Comparison of ENCODE assay signal across 8 cellular contexts in the genomic region with DNA sequence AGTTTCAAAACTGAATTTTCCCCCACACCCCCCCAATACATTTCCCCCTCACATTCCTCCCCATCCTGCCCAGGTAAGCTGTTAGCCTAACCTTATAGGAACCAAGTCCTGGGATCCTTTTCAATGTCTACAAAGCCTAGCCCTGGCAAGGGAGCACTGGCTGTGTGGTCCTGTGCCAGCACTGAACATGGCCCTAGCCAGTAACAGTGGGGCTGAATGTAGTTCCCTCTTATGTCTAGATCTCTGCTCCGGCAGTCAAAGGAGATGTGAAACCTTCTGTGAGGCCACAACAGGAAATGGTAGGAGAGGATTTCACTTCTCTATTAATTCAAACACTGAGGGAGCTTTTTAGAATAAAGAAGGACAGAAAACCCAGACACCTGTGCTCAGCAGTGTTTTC. TPM values are rescaled to one million over a fixed set of nuclear protein-coding genes. Genes with fewer than 3 reads are reported as not detected.
DNase-seq lines count a peak whose midpoint lies in the region; ATAC-seq and TF ChIP-seq lines count a peak whose summit lies in the region.

No MANE protein-coding gene starts in this region.

- no CpG with 5 or more reads among the region's 1 CpG for WGBS in IMR-90 (ENCODE audit: extremely low coverage in 2 of 2, insufficient read length in 1 of 2), 2 experiments

- peak overlapping the region; percentile 79 for H2BK120ac ChIP-seq in IMR-90 (ENCODE audit: low read depth, low read length)

- H3K9ac ChIP-seq in IMR-90 (ENCODE audit: low read depth, low read length) (no peak overlapping the region), skeletal muscle tissue (ENCODE audit: low read depth in 1 of 3, low read length in 3 of 3) (no peak overlapping the region)

- no peak for TF ChIP-seq POLR2A in IMR-90 (IDR thresholded peaks at IDR 0.05; ENCODE audit: low read depth, low read length)

- peak in 4 of 5 donors; percentile 41 to 51 (median 47) for DNase-seq in CD4-positive, alpha-beta memory T cell
- DNase-seq in IMR-90 (no peak), DMS114 treated with DMSO at 0.1 percent for 48 hours (lab: John Stamatoyannopoulos, UW; ENCODE audit: unreplicated experiment) (no peak), GM23338 (ENCODE audit: low spot score) (no peak), T1000 (lab: John Stamatoyannopoulos, UW) (no peak)
- DNase-seq in activated T-cell treated with anti-CD3 and anti-CD28 coated beads, Interleukin-2, amount 50 U/mL, for 72 hours = peak; percentile 39 to 45

- peak overlapping the region; percentile 37 for H2AFZ ChIP-seq in IMR-90 (replicated peaks; ENCODE audit: low read length, poor library complexity)
- H2AFZ ChIP-seq in GM23338 = no peak overlapping the region

- no peaks in the 10 kb centered on the region for H3K36me3 ChIP-seq in CD4-positive, alpha-beta memory T cell (ENCODE audit: insufficient read depth, low read length)
- H3K36me3 ChIP-seq in IMR-90 (ENCODE audit: control insufficient read depth, insufficient read depth, low read length) = no peaks in the 10 kb centered on the region
- no peaks in the 10 kb centered on the region for H3K36me3 ChIP-seq in skeletal muscle tissue (ENCODE audit: control insufficient read depth in 3 of 3, insufficient read depth in 3 of 3, low read length in 3 of 3)
- H3K36me3 ChIP-seq in GM23338 (ENCODE audit: insufficient read depth) = no peaks in the 10 kb centered on the region

- H3K4me2 ChIP-seq in IMR-90 (ENCODE audit: low read depth, low read length) = no peak overlapping the region
- no peak overlapping the region for H3K4me2 ChIP-seq in GM23338

- H3K27ac Mint-ChIP-seq in CD4-positive, alpha-beta memory T cell = peak overlapping the region; percentile 84 to 98 (median 91)
- H3K27ac Mint-ChIP-seq in activated T-cell treated with anti-CD3 and anti-CD28 coated beads, Interleukin-2, amount 50 U/mL, for 72 hours = peak overlapping the region; percentile 86
- no peak overlapping the region for H3K27ac Mint-ChIP-seq in GM23338

- H3K9me2 ChIP-seq in GM23338 (ENCODE audit: insufficient read depth) = no peaks in the 10 kb centered on the region

- peak overlapping the region; percentile 78 to 93 (median 87) for H3K4me3 Mint-ChIP-seq in CD4-positive, alpha-beta memory T cell
- peak overlapping the region; percentile 87 to 90 for H3K4me3 Mint-ChIP-seq in activated T-cell treated with anti-CD3 and anti-CD28 coated beads, Interleukin-2, amount 50 U/mL, for 72 hours
- H3K4me3 Mint-ChIP-seq in GM23338 = no peak overlapping the region

- H3K4me1 ChIP-seq in CD4-positive, alpha-beta memory T cell (ENCODE audit: insufficient read depth, low read length) = peaks cover 57% of the 10 kb centered on the region
- peaks cover 9% of the 10 kb centered on the region for H3K4me1 ChIP-seq in IMR-90 (ENCODE audit: control insufficient read depth, insufficient read depth, low read length)
- peaks cover 0 to 11% (median 8%) of the 10 kb centered on the region in 3 donors for H3K4me1 ChIP-seq in skeletal muscle tissue (ENCODE audit: control insufficient read depth in 3 of 3, insufficient read depth in 3 of 3, low read length in 3 of 3)
- H3K4me1 ChIP-seq in GM23338 (ENCODE audit: insufficient read depth) = 0 out of 2 replicates have a peak, but pooled peaks cover 6% of the 10 kb centered on the region

- in situ Hi-C loops in IMR-90 (cut with MboI; ENCODE audit: low sequenced_read_pairs) = no loop called here

- no peaks in the 10 kb centered on the region for H3F3A ChIP-seq in GM23338 (replicated peaks; ENCODE audit: low read depth)

- POLR2A ChIA-PET in CD4-positive, alpha-beta memory T cell (lab: Charles Lee; ENCODE audit: partially characterized antibody) = interaction anchor here (0.6 to 15.8 kb wide), 7 partner anchors 8 to 804 kb away, joined by 3 to 698 read pairs (median 12); a partner anchor contains a TSS
- POLR2A ChIA-PET in IMR-90 (lab: Charles Lee; ENCODE audit: unreplicated experiment) = interaction anchor here (1.2 kb wide), 1 partner anchor 28 kb away, joined by 5 read pairs; no protein-coding TSS in a partner anchor

- no peaks in the 10 kb centered on the region for H3K9me3 Mint-ChIP-seq in CD4-positive, alpha-beta memory T cell
- peaks cover 0 to 1% of the 10 kb centered on the region in 2 donors for H3K9me3 Mint-ChIP-seq in activated T-cell treated with anti-CD3 and anti-CD28 coated beads, Interleukin-2, amount 50 U/mL, for 72 hours
- H3K9me3 Mint-ChIP-seq in GM23338 = no peaks in the 10 kb centered on the region

- H3K27me3 ChIP-seq in CD4-positive, alpha-beta memory T cell (ENCODE audit: insufficient read depth, low read length) = no peaks in the 10 kb centered on the region
- H3K27me3 ChIP-seq in IMR-90 (ENCODE audit: control insufficient read depth, insufficient read depth, low read length) (no peaks in the 10 kb centered on the region), skeletal muscle tissue (ENCODE audit: control insufficient read depth in 3 of 3, insufficient read depth in 3 of 3, low read length in 3 of 3) (no peaks in the 10 kb centered on the region), GM23338 (ENCODE audit: insufficient read depth) (no peaks in the 10 kb centered on the region)

- peak overlapping the region in 1 of 2 donors; percentile 33 for H3K4me3 ChIP-seq in CD4-positive, alpha-beta memory T cell (ENCODE audit: low read length in 2 of 2)
- H3K4me3 ChIP-seq in IMR-90 (ENCODE audit: insufficient read depth, low read depth, low read length) (no peak overlapping the region), skeletal muscle tissue (ENCODE audit: low read length in 3 of 3) (no peak overlapping the region), GM23338 (no peak overlapping the region)

- BruUV-seq in IMR-90 (replicated peaks; lab: Mats Ljungman, UMichigan) = no TSS peak

- no peak overlapping the region for H3K23ac ChIP-seq in IMR-90 (ENCODE audit: low read depth, low read length)

- H2BK5ac ChIP-seq in IMR-90 (ENCODE audit: low read depth, low read length, poor library complexity, severe bottlenecking) = peak overlapping the region; percentile 61

- H4K20me1 ChIP-seq in IMR-90 (ENCODE audit: insufficient read depth, low read length) (no peaks in the 10 kb centered on the region), GM23338 (replicated peaks; ENCODE audit: insufficient read depth) (no peaks in the 10 kb centered on the region)

- peak overlapping the region; percentile 82; the same call in 2 of the 3 replicates for H2BK15ac ChIP-seq in IMR-90 (ENCODE audit: low read depth, low read length)

- peaks cover 6% of the 10 kb centered on the region for H3K9me1 ChIP-seq in IMR-90 (ENCODE audit: insufficient read depth, low read length)

- H3K14ac ChIP-seq in IMR-90 (replicated peaks; ENCODE audit: low read depth, low read length) = peak overlapping the region; percentile 79; the same call in 1 of the 2 replicates

- peak overlapping the region; percentile 43 for H3K27ac ChIP-seq in CD4-positive, alpha-beta memory T cell (ENCODE audit: low read depth, low read length)
- H3K27ac ChIP-seq in IMR-90 (ENCODE audit: insufficient read depth, low read length) = 0 out of 2 replicates have a peak overlapping the region, but pooled peaks have one; percentile 4
- H3K27ac ChIP-seq in skeletal muscle tissue (ENCODE audit: low read depth, low read length) = peak overlapping the region; percentile 39
- no peak overlapping the region for H3K27ac ChIP-seq in GM23338 (ENCODE audit: low read depth)

- H3K4ac ChIP-seq in IMR-90 (ENCODE audit: low read depth, low read length) = peak overlapping the region; percentile 69

- H3K79me1 ChIP-seq in IMR-90 (ENCODE audit: low read depth in 1 of 2, low read length in 2 of 2) = no peaks in the 10 kb centered on the region

- ATAC-seq in GM19463 (IDR thresholded peaks at IDR 0.05; ENCODE audit: unreplicated experiment) (peak; percentile 36), IMR-90 (ENCODE audit: low read depth) (no peak), GM23338 (no peak)
- peak; percentile 43 to 53 for ATAC-seq in activated T-cell treated with anti-CD3 and anti-CD28 coated beads, Interleukin-2, amount 50 U/mL, for 72 hours (replicated peaks in 1 of 2)

- H3K9me3 ChIP-seq in CD4-positive, alpha-beta memory T cell (ENCODE audit: control insufficient read depth in 1 of 2, low read length in 2 of 2) = no peaks in the 10 kb centered on the region
- H3K9me3 ChIP-seq in IMR-90 (ENCODE audit: control insufficient read depth, insufficient read depth, low read length) (no peaks in the 10 kb centered on the region), skeletal muscle tissue (ENCODE audit: control insufficient read depth in 3 of 3, low read length in 3 of 3) (no peaks in the 10 kb centered on the region)

- H4K91ac ChIP-seq in IMR-90 (ENCODE audit: insufficient read depth, low read depth, low read length) = peak overlapping the region; percentile 88

- peak overlapping the region; percentile 73; the same call in 1 of the 2 replicates for H3K18ac ChIP-seq in IMR-90 (ENCODE audit: low read depth, low read length)

- peak overlapping the region in 1 of 2 experiments; percentile 11; a peak in 1 of 4 replicates for H4K8ac ChIP-seq in IMR-90 (ENCODE audit: low read depth in 2 of 2, low read length in 2 of 2)

- H3K4me1 Mint-ChIP-seq in CD4-positive, alpha-beta memory T cell = peaks cover 47 to 72% (median 56%) of the 10 kb centered on the region in 4 donors
- peaks cover 69% of the 10 kb centered on the region for H3K4me1 Mint-ChIP-seq in activated T-cell treated with anti-CD3 and anti-CD28 coated beads, Interleukin-2, amount 50 U/mL, for 72 hours (ENCODE audit: low read depth)
- peaks cover 19% of the 10 kb centered on the region for H3K4me1 Mint-ChIP-seq in GM23338

- TF ChIP-seq CTCF in IMR-90 (conservative IDR thresholded peaks at IDR 0.05; ENCODE audit: low read depth, low read length) (no peak), GM23338 (conservative IDR thresholded peaks at IDR 0.05; ENCODE audit: low read depth in 2 of 2) (no peak)

- H2AK9ac ChIP-seq in IMR-90 (replicated peaks; ENCODE audit: low read depth, low read length, poor library complexity) = no peak overlapping the region

- no peak overlapping the region for H3K56ac ChIP-seq in IMR-90 (ENCODE audit: extremely low read depth, insufficient read depth, low read length)

- no peaks in the 10 kb centered on the region for H3K36me3 Mint-ChIP-seq in CD4-positive, alpha-beta memory T cell
- peaks cover 0 to 2% of the 10 kb centered on the region in 2 donors for H3K36me3 Mint-ChIP-seq in activated T-cell treated with anti-CD3 and anti-CD28 coated beads, Interleukin-2, amount 50 U/mL, for 72 hours (ENCODE audit: insufficient read depth in 2 of 2)
- H3K36me3 Mint-ChIP-seq in GM23338 (ENCODE audit: low read depth) = no peaks in the 10 kb centered on the region

- intact Hi-C loops in CD4-positive, alpha-beta memory T cell (cut with micrococcal nuclease) = loop anchor here (1.0 kb wide), 1 partner anchor 9 kb away; a partner anchor contains a TSS
- intact Hi-C loops in IMR-90 (cut with micrococcal nuclease) = no loop called here

- CTCF ChIA-PET in CD4-positive, alpha-beta memory T cell (lab: Charles Lee; ENCODE audit: partially characterized antibody) = interaction anchor here (0.8 to 15.9 kb wide), 8 partner anchors 9 to 106 kb away, joined by 3 to 631 read pairs (median 21); a partner anchor contains a TSS
- CTCF ChIA-PET in IMR-90 (lab: Yijun Ruan, JAX) = interaction anchor here (0.7 to 3.3 kb wide), 3 partner anchors 9 to 40 kb away, joined by 3 to 18 read pairs (median 4); a partner anchor contains a TSS

- H2AK5ac ChIP-seq in IMR-90 (ENCODE audit: low read depth, low read length) = peak overlapping the region; percentile 65; the same call in 1 of the 2 replicates

- no peaks in the 10 kb centered on the region for H3K27me3 Mint-ChIP-seq in CD4-positive, alpha-beta memory T cell
- H3K27me3 Mint-ChIP-seq in activated T-cell treated with anti-CD3 and anti-CD28 coated beads, Interleukin-2, amount 50 U/mL, for 72 hours (ENCODE audit: low read depth) = no peaks in the 10 kb centered on the region
- peaks cover 2% of the 10 kb centered on the region for H3K27me3 Mint-ChIP-seq in GM23338 (ENCODE audit: insufficient read depth, low read depth, poor library complexity)

- peak overlapping the region; percentile 55 for H4K5ac ChIP-seq in IMR-90 (ENCODE audit: low read depth, low read length)

- dilution Hi-C loops in IMR-90 (cut with HindIII; ENCODE audit: low sequenced_read_pairs, unreplicated experiment) = no loop called here

- H2BK20ac ChIP-seq in IMR-90 (ENCODE audit: low read depth, low read length) = peak overlapping the region; percentile 88

- no peaks in the 10 kb centered on the region for H3K79me2 ChIP-seq in GM23338 (replicated peaks; ENCODE audit: insufficient read depth)

- TF ChIP-seq RAD21 in IMR-90 (IDR thresholded peaks at IDR 0.05; ENCODE audit: low read length) = no peak

RNA-seq across cellular contexts. Expression of a gene that starts 3.4 kb away (rescaled TPM):
- total RNA-seq in CD4-positive, alpha-beta memory T cell = 1 to 10 TPM; 7.9 to 8.1 TPM
- 10 to 100 TPM in 1 of 2 donors, 1 to 10 TPM in 1; 7.6 to 15.5 TPM for polyA plus RNA-seq in CD4-positive, alpha-beta memory T cell
- 0.18 and 0.28 TPM in 2 replicates for total RNA-seq in IMR-90 (2012; rRNA removed)
- 0.19 and 0.20 TPM in 2 replicates for polyA plus RNA-seq in IMR-90 (2012; rRNA removed)
- 0.10 and 0.18 TPM in 2 replicates for polyA plus RNA-seq in IMR-90 (2012; cell fraction: cytosol; rRNA removed)
- 0.14 and 0.15 TPM in 2 replicates for polyA plus RNA-seq in IMR-90 (2012; cell fraction: nucleus; rRNA removed; ENCODE audit: low replicate concordance)
- 1 to 10 TPM; 3.4 to 3.6 TPM for total RNA-seq in activated T-cell treated with anti-CD3 and anti-CD28 coated beads, Interleukin-2, amount 50 U/mL, for 72 hours
- total RNA-seq in skeletal muscle tissue = 6.3 TPM
- 1.3 and 1.6 TPM in 2 replicates for total RNA-seq in GM23338 (2014; rRNA removed; shearing (Covaris generic))
- 0.70 and 1.4 TPM in 2 replicates for polyA plus RNA-seq in GM23338 (2016; fragmentation: Nextera tagmentation; extraction: Ambion mirVana)

RNA-seq across cellular contexts. Expression of a gene that starts 8.6 kb away (rescaled TPM):
- total RNA-seq in CD4-positive, alpha-beta memory T cell = 10 to 100 TPM in 1 of 2 experiments, 1 to 10 TPM in 1; 8.5 to 10.2 TPM
- polyA plus RNA-seq in CD4-positive, alpha-beta memory T cell = 10 to 100 TPM in 1 of 2 donors, 1 to 10 TPM in 1; 8.1 to 26.0 TPM
- total RNA-seq in IMR-90 (2012; rRNA removed) (1.7 and 2.3 TPM in 2 replicates), skeletal muscle tissue (6.3 TPM)
- polyA plus RNA-seq in IMR-90 (2012; rRNA removed) (8.3 and 8.4 TPM in 2 replicates), GM23338 (2016; fragmentation: Nextera tagmentation; extraction: Ambion mirVana) (6.2 and 8.1 TPM in 2 replicates)
- polyA plus RNA-seq in IMR-90 (2012; cell fraction: cytosol; rRNA removed) = 9.0 and 11.0 TPM in 2 replicates
- polyA plus RNA-seq in IMR-90 (2012; cell fraction: nucleus; rRNA removed; ENCODE audit: low replicate concordance) = 11.8 and 23.1 TPM in 2 replicates
- 10 to 100 TPM; 19.4 to 20.2 TPM for total RNA-seq in activated T-cell treated with anti-CD3 and anti-CD28 coated beads, Interleukin-2, amount 50 U/mL, for 72 hours
- 3.5 and 5.2 TPM in 2 replicates for total RNA-seq in GM23338 (2014; rRNA removed; shearing (Covaris generic))

RNA-seq across cellular contexts. Expression of a gene that starts 24.1 kb away (rescaled TPM):
- 100 to 1,000 TPM; 375 to 378 TPM for total RNA-seq in CD4-positive, alpha-beta memory T cell
- polyA plus RNA-seq in CD4-positive, alpha-beta memory T cell = 10 to 100 TPM; 13.7 to 87.8 TPM
- total RNA-seq in IMR-90 (2012; rRNA removed) (75.8 and 99.5 TPM in 2 replicates), skeletal muscle tissue (36.5 TPM)
- polyA plus RNA-seq in IMR-90 (2012; rRNA removed) (140 and 144 TPM in 2 replicates), GM23338 (2016; fragmentation: Nextera tagmentation; extraction: Ambion mirVana) (81.9 and 84.9 TPM in 2 replicates)
- polyA plus RNA-seq in IMR-90 (2012; cell fraction: cytosol; rRNA removed) = 50.6 and 64.6 TPM in 2 replicates
- polyA plus RNA-seq in IMR-90 (2012; cell fraction: nucleus; rRNA removed; ENCODE audit: low replicate concordance) = 171 and 486 TPM in 2 replicates
- total RNA-seq in activated T-cell treated with anti-CD3 and anti-CD28 coated beads, Interleukin-2, amount 50 U/mL, for 72 hours = 100 to 1,000 TPM; 238 to 291 TPM
- total RNA-seq in GM23338 (2014; rRNA removed; shearing (Covaris generic)) = 169 and 182 TPM in 2 replicates

Comparison
In these comparisons a context has a peak if more than half of its experiments do, and no peak if none do; other contexts are left out.
1. DNase-seq: peak in CD4-positive, alpha-beta memory T cell (4 of 5) and activated T-cell treated with anti-CD3 and anti-CD28 coated beads, Interleukin-2, amount 50 U/mL, for 72 hours (2 of 2); none in IMR-90 (single experiment), DMS114 treated with DMSO at 0.1 percent for 48 hours (single experiment), GM23338 (single experiment) and T1000 (single experiment).
2. ATAC-seq: peak in GM19463 (single experiment) and activated T-cell treated with anti-CD3 and anti-CD28 coated beads, Interleukin-2, amount 50 U/mL, for 72 hours (2 of 2); none in IMR-90 (single experiment) and GM23338 (single experiment).